In genomic region chr15:63389902-63390301, GRCh38 we compare ENCODE assay signal across 11 cellular contexts. TPM values are rescaled to one million over a fixed set of nuclear protein-coding genes. Genes with fewer than 3 reads are reported as not detected.
DNase-seq lines count a peak whose midpoint lies in the region; ATAC-seq, FAIRE-seq and TF ChIP-seq lines count a peak whose summit lies in the region.
"Had no signal": no experiment of that assay in that cellular context is flagged by ENCODE, and none has a peak within 500 bp of the region (broad histone marks: within the 10 kb centered on the region; RNA-seq: fewer than 3 reads in every experiment).

No MANE protein-coding gene starts in this region.

- 63 to 78% methylated on average over 4 of the region's 4 CpGs for WGBS in tibial nerve, 2 donors

- DNase-seq in CD4-positive, alpha-beta T cell, result peak in 6 of 10 experiments; percentile 8 to 41 (median 22)
- DNase-seq in NCI-H1105 (lab: John Stamatoyannopoulos, UW) (peak; percentile 100), NCI-H748 treated with DMSO at 0.1 percent for 48 hours (lab: John Stamatoyannopoulos, UW) (peak; percentile 90), kidney (peak; percentile 93), tibial nerve (ENCODE audit: low spot score in 2 of 2) (no peak), Kasumi-1 (lab: John Stamatoyannopoulos, UW) (no peak), dedifferentiated amniotic fluid mesenchymal stem cell (ENCODE audit: extremely low spot score) (no peak), GM19238 (ENCODE audit: insufficient read length, low spot score) (no peak)
- DNase-seq: activated T-cell treated with anti-CD3 and anti-CD28 coated beads, Interleukin-2, amount 50 U/mL, for 4 hours; H7 had no signal

- no peak for ATAC-seq in CD4-positive, alpha-beta T cell (ENCODE audit: poor library complexity)
- ATAC-seq: activated T-cell treated with anti-CD3 and anti-CD28 coated beads, Interleukin-2, amount 50 U/mL, for 4 hours; psoas muscle had no signal

- TF ChIP-seq CTCF in CD4-positive, alpha-beta T cell (IDR thresholded peaks at IDR 0.05), result no peak
- TF ChIP-seq CTCF in kidney (IDR thresholded peaks at IDR 0.05; ENCODE audit: borderline replicate concordance, extremely low read depth, insufficient read depth), result no peak
- TF ChIP-seq CTCF in tibial nerve (IDR thresholded peaks at IDR 0.05), result no peak

- H3K4me1 ChIP-seq in kidney (ENCODE audit: control insufficient read depth in 1 of 2, insufficient read depth in 1 of 2, low read depth in 1 of 2, low read length in 2 of 2), result peaks cover 9 to 13% of the 10 kb centered on the region in 2 donors
- peaks cover 0 to 20% (median 2%) of the 10 kb centered on the region in 4 donors for H3K4me1 ChIP-seq in tibial nerve

- H3K36me3 ChIP-seq in kidney (ENCODE audit: control insufficient read depth in 1 of 2, insufficient read depth in 2 of 2, low read length in 2 of 2) (no peaks in the 10 kb centered on the region), tibial nerve (no peaks in the 10 kb centered on the region)

- FAIRE-seq in kidney (lab: Jason Lieb, UNC), result no peak

- H3K4me1 Mint-ChIP-seq in CD4-positive, alpha-beta T cell (ENCODE audit: low read depth), result peaks cover 9% of the 10 kb centered on the region

- TF ChIP-seq EP300 in tibial nerve (IDR thresholded peaks at IDR 0.05), result no peak

- CTCF ChIA-PET in CD4-positive, alpha-beta T cell (lab: Charles Lee), result no interaction called here

- H3K4me3 ChIP-seq in kidney (ENCODE audit: low read length in 2 of 2) (no peak overlapping the region), tibial nerve (no peak overlapping the region)
- H3K4me3 ChIP-seq: psoas muscle had no signal

- intact Hi-C loops in CD4-positive, alpha-beta T cell (cut with DNase I, micrococcal nuclease), result no loop called here
- intact Hi-C loops in kidney (cut with DNase I), result no loop called here

- H3K9me3 ChIP-seq in CD4-positive, alpha-beta T cell (ENCODE audit: control insufficient read depth, low read length), result no peaks in the 10 kb centered on the region
- H3K9me3 ChIP-seq in kidney (ENCODE audit: control insufficient read depth in 1 of 2, low read length in 2 of 2), result no peaks in the 10 kb centered on the region
- H3K9me3 ChIP-seq in tibial nerve, result peaks cover 0 to 3% (median 0%) of the 10 kb centered on the region in 4 donors
- H3K9me3 ChIP-seq: psoas muscle had no signal

- no peak for TF ChIP-seq POLR2A in tibial nerve (IDR thresholded peaks at IDR 0.05)

- H3K4me3 Mint-ChIP-seq in CD4-positive, alpha-beta T cell, result no peak overlapping the region
- H3K4me3 Mint-ChIP-seq: activated T-cell treated with anti-CD3 and anti-CD28 coated beads, Interleukin-2, amount 50 U/mL, for 4 hours had no signal

- no peak overlapping the region for H3K9ac ChIP-seq in kidney (ENCODE audit: low read length in 2 of 2)

- no peaks in the 10 kb centered on the region for H3K27me3 ChIP-seq in CD4-positive, alpha-beta T cell (ENCODE audit: control insufficient read depth, insufficient read depth, low read length)
- peaks cover 0 to 2% of the 10 kb centered on the region in 2 donors for H3K27me3 ChIP-seq in tibial nerve

- POLR2A ChIA-PET in CD4-positive, alpha-beta T cell (lab: Charles Lee), result no interaction called here

- H3K27me3 Mint-ChIP-seq in CD4-positive, alpha-beta T cell, result peaks cover 20% of the 10 kb centered on the region

- no peaks in the 10 kb centered on the region for H3K9me3 Mint-ChIP-seq in CD4-positive, alpha-beta T cell
- H3K9me3 Mint-ChIP-seq: activated T-cell treated with anti-CD3 and anti-CD28 coated beads, Interleukin-2, amount 50 U/mL, for 4 hours had no signal

- H3K27ac Mint-ChIP-seq in CD4-positive, alpha-beta T cell, result no peak overlapping the region

- H3K36me3 Mint-ChIP-seq in CD4-positive, alpha-beta T cell (ENCODE audit: low read depth), result no peaks in the 10 kb centered on the region

- H3K27ac ChIP-seq in CD4-positive, alpha-beta T cell (ENCODE audit: low read depth, low read length), result no peak overlapping the region
- H3K27ac ChIP-seq in kidney (ENCODE audit: low read depth in 2 of 2, low read length in 2 of 2) (no peak overlapping the region), tibial nerve (no peak overlapping the region)
- H3K27ac ChIP-seq: psoas muscle had no signal

RNA-seq across cellular contexts. Expression of gene CA12, which starts 8.3 kb away (rescaled TPM):
- not detected for total RNA-seq in CD4-positive, alpha-beta T cell
- total RNA-seq in kidney (237 TPM), tibial nerve (1 to 10 TPM in 2 of 4 donors, under 1 TPM in 2; 0.22 to 2.5 (median 1.1) TPM)
- 242 TPM for polyA plus RNA-seq in kidney (ENCODE audit: insufficient read depth, low read depth, low replicate concordance)

Comparison
In these comparisons a context has a peak if more than half of its experiments do, and no peak if none do; other contexts are left out.
1. DNase-seq: peak in CD4-positive, alpha-beta T cell (6 of 10), NCI-H1105 (single experiment), NCI-H748 treated with DMSO at 0.1 percent for 48 hours (single experiment) and kidney (single experiment); none in tibial nerve (0 of 2), Kasumi-1 (0 of 2), dedifferentiated amniotic fluid mesenchymal stem cell (single experiment) and GM19238 (single experiment).
2. RNA of gene CA12, which starts 8.3 kb away (total RNA-seq): 237 TPM in kidney (single experiment); 0.22 to 2.5 TPM in tibial nerve and not detected in CD4-positive, alpha-beta T cell; every median in the first group is over 10 times any median in the second.